28 cellular contexts compared by ENCODE assay signal in the genomic region with DNA sequence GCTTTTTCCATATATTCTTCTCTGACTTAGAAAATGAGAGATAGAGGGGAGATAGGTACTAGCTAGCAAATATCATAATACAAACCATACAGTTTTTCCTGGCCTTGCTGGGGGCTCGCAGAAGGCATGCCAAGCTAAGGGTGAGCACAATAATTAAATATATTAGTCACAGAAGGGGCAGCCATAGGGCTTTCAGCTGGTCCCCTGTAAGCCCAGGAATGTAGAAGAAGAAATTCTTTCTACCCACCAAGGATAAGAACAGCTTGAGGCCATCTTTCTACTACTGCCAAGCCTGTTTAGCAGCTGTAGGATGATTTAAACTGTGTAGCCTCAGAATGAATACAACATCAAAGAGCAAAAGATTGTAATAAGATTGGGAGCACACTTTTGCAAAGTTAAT.
DNase-seq lines count a peak whose midpoint lies in the region; ATAC-seq and TF ChIP-seq lines count a peak whose summit lies in the region.
"Had no signal": no experiment of that assay in that cellular context is flagged by ENCODE, and none has a peak within 500 bp of the region (broad histone marks: within the 10 kb centered on the region; RNA-seq: fewer than 3 reads in every experiment).

No MANE protein-coding gene starts in this region.

- H3K27ac Mint-ChIP-seq in WTC11 = no peak overlapping the region
- peak overlapping the region; percentile 65 for H3K27ac Mint-ChIP-seq in neural crest cell (ENCODE audit: unreplicated experiment)
- H3K27ac Mint-ChIP-seq: activated CD4-positive, alpha-beta T cell treated with anti-CD3 and anti-CD28 coated beads for 36 hours; activated naive CD4-positive, alpha-beta T cell treated with anti-CD3 and anti-CD28 coated beads for 36 hours; CD8-positive, alpha-beta T cell; stimulated activated naive CD8-positive, alpha-beta T cell treated with anti-CD3 and anti-CD28 coated beads, Interleukin-15, amount 100 ng/mL, for 72 hours; T-helper 17 cell had no signal

- no peak overlapping the region for H3K4me3 ChIP-seq in AG10803 (ENCODE audit: low read length)
- H3K4me3 ChIP-seq: GM23248, prostate gland, tibial nerve had no signal

- TF ChIP-seq CTCF in AG10803 (conservative IDR thresholded peaks at IDR 0.05; ENCODE audit: low read length) (no peak), WTC11 (IDR thresholded peaks at IDR 0.05) (no peak), neural crest cell (conservative IDR thresholded peaks at IDR 0.05) (no peak)

- ATAC-seq in WTC11 = peak; percentile 35
- no peak for ATAC-seq in HG03378 (IDR thresholded peaks at IDR 0.05; ENCODE audit: unreplicated experiment)
- no peak for ATAC-seq in GM18870 (IDR thresholded peaks at IDR 0.05; ENCODE audit: unreplicated experiment)
- ATAC-seq: activated CD4-positive, alpha-beta T cell treated with anti-CD3 and anti-CD28 coated beads for 36 hours; CD8-positive, alpha-beta T cell; left lobe of liver; stimulated activated naive CD8-positive, alpha-beta T cell treated with anti-CD3 and anti-CD28 coated beads, Interleukin-15, amount 100 ng/mL, for 72 hours; T-helper 17 cell had no signal

- POLR2A ChIA-PET in WTC11 (lab: Charles Lee) = no interaction called here

- CTCF ChIA-PET in WTC11 (lab: Charles Lee) = interaction anchor here (1.7 to 2.1 kb wide), 3 partner anchors 38 to 1139 kb away, joined by 4 to 8 read pairs (median 5); no protein-coding TSS in a partner anchor

- no peaks in the 10 kb centered on the region; the same call in 1 of the 2 replicates for H3K27me3 Mint-ChIP-seq in WTC11 (ENCODE audit: low read depth)
- H3K27me3 Mint-ChIP-seq in neural crest cell (ENCODE audit: low read depth) = no peaks in the 10 kb centered on the region
- H3K27me3 Mint-ChIP-seq: activated CD4-positive, alpha-beta T cell treated with anti-CD3 and anti-CD28 coated beads for 36 hours; stimulated activated naive CD8-positive, alpha-beta T cell treated with anti-CD3 and anti-CD28 coated beads, Interleukin-15, amount 100 ng/mL, for 72 hours; T-helper 17 cell had no signal

- H3K4me3 Mint-ChIP-seq in WTC11 (no peak overlapping the region), neural crest cell (no peak overlapping the region)
- H3K4me3 Mint-ChIP-seq: activated CD4-positive, alpha-beta T cell treated with anti-CD3 and anti-CD28 coated beads for 36 hours; activated naive CD4-positive, alpha-beta T cell treated with anti-CD3 and anti-CD28 coated beads for 36 hours; CD8-positive, alpha-beta T cell; stimulated activated naive CD8-positive, alpha-beta T cell treated with anti-CD3 and anti-CD28 coated beads, Interleukin-15, amount 100 ng/mL, for 72 hours; T-helper 17 cell had no signal

- H3K9me3 Mint-ChIP-seq in WTC11 (peaks cover 9% of the 10 kb centered on the region), neural crest cell (peaks cover 6% of the 10 kb centered on the region)
- H3K9me3 Mint-ChIP-seq: CD8-positive, alpha-beta T cell; stimulated activated naive CD8-positive, alpha-beta T cell treated with anti-CD3 and anti-CD28 coated beads, Interleukin-15, amount 100 ng/mL, for 72 hours had no signal

- DNase-seq in AG10803 (ENCODE audit: low read depth) (peak; percentile 3), WTC11 (ENCODE audit: low spot score) (no peak), foreskin melanocyte (peak; percentile 40), neural crest cell (ENCODE audit: low read depth, low spot score) (no peak), OCI-M2 (lab: John Stamatoyannopoulos, UW; ENCODE audit: unreplicated experiment) (no peak), COR-L47 (lab: John Stamatoyannopoulos, UW) (no peak)
- DNase-seq: 8988T; activated CD4-positive, alpha-beta T cell treated with anti-CD3 and anti-CD28 coated beads for 36 hours; activated naive CD4-positive, alpha-beta T cell treated with anti-CD3 and anti-CD28 coated beads for 36 hours; activated T-cell treated with anti-CD3 and anti-CD28 coated beads, Interleukin-2, amount 50 U/mL, for 48 hours; AML-193; CD8-positive, alpha-beta T cell; cerebellar nuclear complex; effector CD4-positive, alpha-beta T cell; GDM1; GM23248; head of caudate nucleus; MV-4-11; NCI-H2171 treated with DMSO at 0.1 percent for 48 hours; RPMI8226; SK-N-SH; stimulated activated naive CD8-positive, alpha-beta T cell treated with anti-CD3 and anti-CD28 coated beads, Interleukin-15, amount 100 ng/mL, for 72 hours; T-helper 17 cell had no signal

- peaks cover 4% of the 10 kb centered on the region; the same call in 1 of the 2 replicates for H3K36me3 Mint-ChIP-seq in WTC11
- H3K36me3 Mint-ChIP-seq in neural crest cell (ENCODE audit: low read depth) = no peaks in the 10 kb centered on the region
- H3K36me3 Mint-ChIP-seq: CD8-positive, alpha-beta T cell had no signal

- H3K4me1 Mint-ChIP-seq in WTC11 = peaks cover 31% of the 10 kb centered on the region
- H3K4me1 Mint-ChIP-seq in neural crest cell = peaks cover 20% of the 10 kb centered on the region
- H3K4me1 Mint-ChIP-seq: activated CD4-positive, alpha-beta T cell treated with anti-CD3 and anti-CD28 coated beads for 36 hours; stimulated activated naive CD8-positive, alpha-beta T cell treated with anti-CD3 and anti-CD28 coated beads, Interleukin-15, amount 100 ng/mL, for 72 hours; T-helper 17 cell had no signal

TF ChIP-seq in WTC11, 78 proteins besides CTCF, POLR2A, EP300 and RAD21 (continues in another document):
- no peak for TF ChIP-seq IRF2 (CRISPR knock-in tag; IDR thresholded peaks at IDR 0.05; ENCODE audit: borderline replicate concordance, low read depth)
- no peak for TF ChIP-seq ZNF121 (CRISPR knock-in tag; IDR thresholded peaks at IDR 0.05)
- TF ChIP-seq, protein P1, sequence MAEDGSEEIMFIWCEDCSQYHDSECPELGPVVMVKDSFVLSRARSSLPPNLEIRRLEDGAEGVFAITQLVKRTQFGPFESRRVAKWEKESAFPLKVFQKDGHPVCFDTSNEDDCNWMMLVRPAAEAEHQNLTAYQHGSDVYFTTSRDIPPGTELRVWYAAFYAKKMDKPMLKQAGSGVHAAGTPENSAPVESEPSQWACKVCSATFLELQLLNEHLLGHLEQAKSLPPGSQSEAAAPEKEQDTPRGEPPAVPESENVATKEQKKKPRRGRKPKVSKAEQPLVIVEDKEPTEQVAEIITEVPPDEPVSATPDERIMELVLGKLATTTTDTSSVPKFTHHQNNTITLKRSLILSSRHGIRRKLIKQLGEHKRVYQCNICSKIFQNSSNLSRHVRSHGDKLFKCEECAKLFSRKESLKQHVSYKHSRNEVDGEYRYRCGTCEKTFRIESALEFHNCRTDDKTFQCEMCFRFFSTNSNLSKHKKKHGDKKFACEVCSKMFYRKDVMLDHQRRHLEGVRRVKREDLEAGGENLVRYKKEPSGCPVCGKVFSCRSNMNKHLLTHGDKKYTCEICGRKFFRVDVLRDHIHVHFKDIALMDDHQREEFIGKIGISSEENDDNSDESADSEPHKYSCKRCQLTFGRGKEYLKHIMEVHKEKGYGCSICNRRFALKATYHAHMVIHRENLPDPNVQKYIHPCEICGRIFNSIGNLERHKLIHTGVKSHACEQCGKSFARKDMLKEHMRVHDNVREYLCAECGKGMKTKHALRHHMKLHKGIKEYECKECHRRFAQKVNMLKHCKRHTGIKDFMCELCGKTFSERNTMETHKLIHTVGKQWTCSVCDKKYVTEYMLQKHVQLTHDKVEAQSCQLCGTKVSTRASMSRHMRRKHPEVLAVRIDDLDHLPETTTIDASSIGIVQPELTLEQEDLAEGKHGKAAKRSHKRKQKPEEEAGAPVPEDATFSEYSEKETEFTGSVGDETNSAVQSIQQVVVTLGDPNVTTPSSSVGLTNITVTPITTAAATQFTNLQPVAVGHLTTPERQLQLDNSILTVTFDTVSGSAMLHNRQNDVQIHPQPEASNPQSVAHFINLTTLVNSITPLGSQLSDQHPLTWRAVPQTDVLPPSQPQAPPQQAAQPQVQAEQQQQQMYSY (CRISPR knock-in tag; IDR thresholded peaks at IDR 0.05) = no peak
- TF ChIP-seq, protein P2, sequence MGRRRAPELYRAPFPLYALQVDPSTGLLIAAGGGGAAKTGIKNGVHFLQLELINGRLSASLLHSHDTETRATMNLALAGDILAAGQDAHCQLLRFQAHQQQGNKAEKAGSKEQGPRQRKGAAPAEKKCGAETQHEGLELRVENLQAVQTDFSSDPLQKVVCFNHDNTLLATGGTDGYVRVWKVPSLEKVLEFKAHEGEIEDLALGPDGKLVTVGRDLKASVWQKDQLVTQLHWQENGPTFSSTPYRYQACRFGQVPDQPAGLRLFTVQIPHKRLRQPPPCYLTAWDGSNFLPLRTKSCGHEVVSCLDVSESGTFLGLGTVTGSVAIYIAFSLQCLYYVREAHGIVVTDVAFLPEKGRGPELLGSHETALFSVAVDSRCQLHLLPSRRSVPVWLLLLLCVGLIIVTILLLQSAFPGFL (CRISPR knock-in tag; IDR thresholded peaks at IDR 0.05; ENCODE audit: borderline replicate concordance) = no peak
- TF ChIP-seq, protein P3, sequence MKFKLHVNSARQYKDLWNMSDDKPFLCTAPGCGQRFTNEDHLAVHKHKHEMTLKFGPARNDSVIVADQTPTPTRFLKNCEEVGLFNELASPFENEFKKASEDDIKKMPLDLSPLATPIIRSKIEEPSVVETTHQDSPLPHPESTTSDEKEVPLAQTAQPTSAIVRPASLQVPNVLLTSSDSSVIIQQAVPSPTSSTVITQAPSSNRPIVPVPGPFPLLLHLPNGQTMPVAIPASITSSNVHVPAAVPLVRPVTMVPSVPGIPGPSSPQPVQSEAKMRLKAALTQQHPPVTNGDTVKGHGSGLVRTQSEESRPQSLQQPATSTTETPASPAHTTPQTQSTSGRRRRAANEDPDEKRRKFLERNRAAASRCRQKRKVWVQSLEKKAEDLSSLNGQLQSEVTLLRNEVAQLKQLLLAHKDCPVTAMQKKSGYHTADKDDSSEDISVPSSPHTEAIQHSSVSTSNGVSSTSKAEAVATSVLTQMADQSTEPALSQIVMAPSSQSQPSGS (CRISPR knock-in tag; IDR thresholded peaks at IDR 0.05; ENCODE audit: borderline replicate concordance, low read depth) = no peak
- TF ChIP-seq EMX1 (CRISPR knock-in tag; IDR thresholded peaks at IDR 0.05) = no peak
- TF ChIP-seq ZNF671 (CRISPR knock-in tag; IDR thresholded peaks at IDR 0.05) = no peak
- TF ChIP-seq, protein P4, sequence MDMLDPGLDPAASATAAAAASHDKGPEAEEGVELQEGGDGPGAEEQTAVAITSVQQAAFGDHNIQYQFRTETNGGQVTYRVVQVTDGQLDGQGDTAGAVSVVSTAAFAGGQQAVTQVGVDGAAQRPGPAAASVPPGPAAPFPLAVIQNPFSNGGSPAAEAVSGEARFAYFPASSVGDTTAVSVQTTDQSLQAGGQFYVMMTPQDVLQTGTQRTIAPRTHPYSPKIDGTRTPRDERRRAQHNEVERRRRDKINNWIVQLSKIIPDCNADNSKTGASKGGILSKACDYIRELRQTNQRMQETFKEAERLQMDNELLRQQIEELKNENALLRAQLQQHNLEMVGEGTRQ (CRISPR knock-in tag; IDR thresholded peaks at IDR 0.05) = no peak

Comparison
In these comparisons a context has a peak if more than half of its experiments do, and no peak if none do; other contexts are left out.
1. DNase-seq: peak in AG10803 (single experiment) and foreskin melanocyte (single experiment); none in WTC11 (single experiment), neural crest cell (single experiment), OCI-M2 (single experiment) and COR-L47 (single experiment).